7 cellular contexts compared by ENCODE assay signal in the genomic region with DNA sequence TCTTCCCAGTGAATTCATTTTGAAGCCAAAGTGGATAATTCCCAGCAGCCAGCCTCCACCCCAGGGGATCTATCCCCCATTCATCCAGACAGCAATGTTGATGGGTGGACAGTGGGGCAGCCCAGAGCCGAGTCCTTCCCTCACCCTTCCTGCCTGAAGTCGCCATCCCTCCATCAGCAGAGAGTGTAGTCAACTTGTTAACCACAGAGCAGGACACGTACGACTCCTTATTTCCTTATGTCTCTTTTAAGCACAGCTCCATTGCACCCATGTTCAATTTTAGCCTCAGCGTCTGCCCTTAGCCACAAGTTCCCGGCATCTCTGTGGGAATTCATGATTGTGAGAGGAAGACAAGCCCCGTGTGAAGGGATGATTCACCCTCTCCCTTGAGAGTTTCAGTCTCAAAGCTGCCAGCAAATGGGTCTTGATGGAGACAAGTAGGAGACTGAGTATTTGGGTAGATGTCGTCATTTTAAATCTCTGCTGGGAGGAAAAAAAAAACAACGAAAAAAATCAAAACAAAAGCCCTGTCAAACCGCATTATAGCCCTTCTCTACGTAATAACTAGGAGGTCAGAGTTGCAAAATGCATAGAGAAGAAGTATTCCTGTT. TPM values are rescaled to one million over a fixed set of nuclear protein-coding genes. Genes with fewer than 3 reads are reported as not detected.
DNase-seq lines count a peak whose midpoint lies in the region; ATAC-seq and TF ChIP-seq lines count a peak whose summit lies in the region.

No MANE protein-coding gene starts in this region.

- H3K4me3 ChIP-seq in Panc1 (ENCODE audit: low read depth in 2 of 2, low read length in 2 of 2) = no peak overlapping the region
- no peak overlapping the region for H3K4me3 ChIP-seq in foreskin fibroblast (ENCODE audit: low read depth in 1 of 2, low read length in 2 of 2)

- DNase-seq in Panc1 (ENCODE audit: low read depth, low spot score) = no peak
- DNase-seq in foreskin fibroblast = peak; percentile 88 to 90
- peak; percentile 31 for DNase-seq in stimulated activated CD4-positive, alpha-beta T cell treated with anti-CD3 and anti-CD28 coated beads, Interleukin-4, amount 100 ng/mL, for 24 hours
- no peak for DNase-seq in Kasumi-1 (lab: John Stamatoyannopoulos, UW)
- DNase-seq in GM20000 (ENCODE audit: low spot score) = no peak

- in situ Hi-C loops in Panc1 (cut with HindIII; ENCODE audit: low pct_unique_long_range_greater_than_20kb, low sequenced_read_pairs) = no loop called here

- intact Hi-C loops in Panc1 (cut with micrococcal nuclease; ENCODE audit: unreplicated experiment) = no loop called here

- no peaks in the 10 kb centered on the region for H3K36me3 ChIP-seq in Panc1 (ENCODE audit: control insufficient read depth, insufficient read depth, low read length)

- POLR2A ChIA-PET in Panc1 (lab: Charles Lee) = interaction anchor here (0.5 kb wide), 1 partner anchor 202 kb away, joined by 6 read pairs; no protein-coding TSS in a partner anchor

- H3K27me3 ChIP-seq in Panc1 (ENCODE audit: control insufficient read depth, insufficient read depth, low read length) = no peaks in the 10 kb centered on the region

- H3K27ac ChIP-seq in Panc1 (ENCODE audit: low read length) = peak overlapping the region; percentile 66

- CTCF ChIA-PET in Panc1 (lab: Charles Lee) = no interaction called here

- no peaks in the 10 kb centered on the region for H3K9me3 ChIP-seq in Panc1 (ENCODE audit: control insufficient read depth, insufficient read depth, low read depth, low read length)

- peaks cover 18% of the 10 kb centered on the region for H3K4me1 ChIP-seq in Panc1 (ENCODE audit: control insufficient read depth, insufficient read depth, low read length)

- no TSS peak for BruUV-seq in Panc1 (replicated peaks; lab: Mats Ljungman, UMichigan)

- no peak for TF ChIP-seq CTCF in Panc1 (IDR thresholded peaks at IDR 0.05)
- no peak for TF ChIP-seq CTCF in foreskin fibroblast (IDR thresholded peaks at IDR 0.05; ENCODE audit: low read depth, low read length)
- no peak for TF ChIP-seq CTCF in GM20000 (IDR thresholded peaks at IDR 0.05; ENCODE audit: extremely low read depth, missing control alignments)

- peak; percentile 47 for ATAC-seq in GM21786 (IDR thresholded peaks at IDR 0.05; ENCODE audit: unreplicated experiment)
- no peak for ATAC-seq in Panc1
- no peak for ATAC-seq in HG03457 (IDR thresholded peaks at IDR 0.05; ENCODE audit: unreplicated experiment)

RNA-seq across cellular contexts. Expression of a gene that starts 58.3 kb away (rescaled TPM):
- total RNA-seq in Panc1 (2021; ENCODE audit: unreplicated experiment) = 0.67 TPM
- 0.28 TPM for polyA plus RNA-seq in Panc1 (2012; ENCODE audit: insufficient read length)

Comparison
In these comparisons a context has a peak if more than half of its experiments do, and no peak if none do; other contexts are left out.
1. DNase-seq: peak in foreskin fibroblast (2 of 2) and stimulated activated CD4-positive, alpha-beta T cell treated with anti-CD3 and anti-CD28 coated beads, Interleukin-4, amount 100 ng/mL, for 24 hours (single experiment); none in Panc1 (single experiment), Kasumi-1 (0 of 2) and GM20000 (single experiment).